23 cellular contexts compared by ENCODE assay signal in the genomic region with DNA sequence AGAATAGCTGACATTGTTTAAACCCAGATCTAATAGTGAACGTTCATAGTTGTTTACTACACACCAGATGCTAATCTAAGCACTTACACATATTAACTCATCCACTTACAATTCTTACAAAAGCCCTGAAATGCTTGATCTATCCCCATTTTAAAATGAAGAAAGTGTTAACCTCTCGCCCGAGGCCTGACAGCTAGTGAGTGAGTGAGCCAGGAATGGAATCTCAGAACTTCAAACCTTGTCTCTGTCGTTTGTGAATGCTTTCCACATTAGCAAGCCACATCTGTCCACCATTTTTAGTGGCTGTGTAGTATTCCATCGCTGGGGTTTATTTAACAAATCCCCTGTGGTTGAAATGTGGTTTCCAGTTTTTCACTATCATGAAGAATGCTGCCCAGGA. TPM values are rescaled to one million over a fixed set of nuclear protein-coding genes. Genes with fewer than 3 reads are reported as not detected.
DNase-seq lines count a peak whose midpoint lies in the region; ATAC-seq and TF ChIP-seq lines count a peak whose summit lies in the region.
"Had no signal": no experiment of that assay in that cellular context is flagged by ENCODE, and none has a peak within 500 bp of the region (broad histone marks: within the 10 kb centered on the region; RNA-seq: fewer than 3 reads in every experiment).

No MANE protein-coding gene starts in this region.

- H3K27me3 ChIP-seq in right atrium auricular region, result no peaks in the 10 kb centered on the region
- no peaks in the 10 kb centered on the region for H3K27me3 ChIP-seq in right cardiac atrium (ENCODE audit: control insufficient read depth, insufficient read depth)
- H3K27me3 ChIP-seq in esophagus squamous epithelium, result no peaks in the 10 kb centered on the region
- no peaks in the 10 kb centered on the region for H3K27me3 ChIP-seq in gastrocnemius medialis
- H3K27me3 ChIP-seq in suprapubic skin, result no peaks in the 10 kb centered on the region
- H3K27me3 ChIP-seq in MM.1S (replicated peaks; ENCODE audit: insufficient read depth, low read length), result peaks cover 31% of the 10 kb centered on the region; the same call in 1 of the 2 replicates

- in situ Hi-C loops in gastrocnemius medialis (cut with MboI; ENCODE audit: low sequenced_read_pairs in 4 of 4), result no loop called here

- peaks cover 0 to 10% of the 10 kb centered on the region in 2 donors for H3K9me3 ChIP-seq in right atrium auricular region
- no peaks in the 10 kb centered on the region for H3K9me3 ChIP-seq in right cardiac atrium (ENCODE audit: control insufficient read depth, low read length)
- peaks cover 0 to 5% (median 3%) of the 10 kb centered on the region in 3 donors for H3K9me3 ChIP-seq in esophagus squamous epithelium
- H3K9me3 ChIP-seq in gastrocnemius medialis, result no peaks in the 10 kb centered on the region
- H3K9me3 ChIP-seq in suprapubic skin, result no peaks in the 10 kb centered on the region
- no peaks in the 10 kb centered on the region for H3K9me3 ChIP-seq in MM.1S (replicated peaks; ENCODE audit: insufficient read depth, low read length)

- DNase-seq in right atrium auricular region (ENCODE audit: low spot score) (no peak), right cardiac atrium (no peak), esophagus squamous epithelium (lab: John Stamatoyannopoulos, UW) (no peak), gastrocnemius medialis (no peak), suprapubic skin (ENCODE audit: low spot score in 2 of 2) (no peak), MM.1S (no peak)
- DNase-seq: C1 segment of cervical spinal cord; CD4-positive, alpha-beta memory T cell; COR-L47; HCEC 1CT; KG1; NCI-H1048; NCI-H1417; NCI-H1694; NCI-H2029 treated with DMSO at 0.1 percent for 48 hours; NCI-H446 treated with DMSO at 0.1 percent for 48 hours; NCI-H526; PC-9; SHP77 had no signal

- peak overlapping the region; percentile 69 to 82 for H3K27ac ChIP-seq in right atrium auricular region
- no peak overlapping the region for H3K27ac ChIP-seq in right cardiac atrium (ENCODE audit: low read length)
- peak overlapping the region in 3 of 4 donors; percentile 64 to 74 (median 73) for H3K27ac ChIP-seq in esophagus squamous epithelium
- H3K27ac ChIP-seq in gastrocnemius medialis, result peak overlapping the region; percentile 40 to 78 (median 71)
- no peak overlapping the region for H3K27ac ChIP-seq in suprapubic skin
- H3K27ac ChIP-seq in MM.1S (ENCODE audit: low read length), result no peak overlapping the region
- H3K27ac ChIP-seq: A549, PC-9, SK-N-MC had no signal

- intact Hi-C loops in right cardiac atrium (cut with DNase I) (no loop called here), esophagus squamous epithelium (cut with DNase I) (no loop called here), gastrocnemius medialis (cut with DNase I; ENCODE audit: low total_unique reads) (no loop called here)

- H3K4me3 ChIP-seq in right atrium auricular region (no peak overlapping the region), right cardiac atrium (ENCODE audit: low read length) (no peak overlapping the region), esophagus squamous epithelium (no peak overlapping the region), gastrocnemius medialis (no peak overlapping the region), suprapubic skin (no peak overlapping the region), MM.1S (ENCODE audit: low read length) (no peak overlapping the region)
- H3K4me3 ChIP-seq: A549, GM12878, PC-9, SK-N-MC had no signal

- H4K20me1 ChIP-seq in MM.1S (ENCODE audit: insufficient read depth, low read length), result no peaks in the 10 kb centered on the region

- no peak for TF ChIP-seq EP300 in suprapubic skin (IDR thresholded peaks at IDR 0.05)

- no peak overlapping the region for H3K9ac ChIP-seq in MM.1S (ENCODE audit: low read length)

- H3K79me2 ChIP-seq in MM.1S (ENCODE audit: low read length), result no peaks in the 10 kb centered on the region

- no peak overlapping the region for H2AFZ ChIP-seq in MM.1S (ENCODE audit: low read length)
- H2AFZ ChIP-seq: PC-9 had no signal

- H3K4me2 ChIP-seq in MM.1S (ENCODE audit: low read depth, low read length), result no peak overlapping the region
- H3K4me2 ChIP-seq: A549, PC-9 had no signal

- 64% methylated on average over 5 of the region's 5 CpGs for WGBS in right cardiac atrium
- 55 to 67% methylated on average over 5 of the region's 5 CpGs for WGBS in esophagus squamous epithelium, 2 donors
- WGBS in suprapubic skin, result 57% methylated on average over 5 of the region's 5 CpGs

- TF ChIP-seq POLR2A in esophagus squamous epithelium (IDR thresholded peaks at IDR 0.05) (no peak), gastrocnemius medialis (IDR thresholded peaks at IDR 0.05) (no peak), suprapubic skin (IDR thresholded peaks at IDR 0.05) (no peak)

- TF ChIP-seq CTCF in right atrium auricular region (IDR thresholded peaks at IDR 0.05), result no peak
- TF ChIP-seq CTCF in esophagus squamous epithelium (IDR thresholded peaks at IDR 0.05), result no peak
- no peak for TF ChIP-seq CTCF in gastrocnemius medialis (IDR thresholded peaks at IDR 0.05 in 4 of 5, conservative IDR thresholded peaks at IDR 0.05 in 1 of 5)
- no peak for TF ChIP-seq CTCF in suprapubic skin (IDR thresholded peaks at IDR 0.05)
- no peak for TF ChIP-seq CTCF in MM.1S (IDR thresholded peaks at IDR 0.05; ENCODE audit: low read length)

- no peaks in the 10 kb centered on the region for H3K4me1 ChIP-seq in right atrium auricular region
- H3K4me1 ChIP-seq in right cardiac atrium (ENCODE audit: control insufficient read depth, insufficient read depth, low read length), result no peaks in the 10 kb centered on the region
- peaks cover 0 to 9% (median 0%) of the 10 kb centered on the region in 3 donors for H3K4me1 ChIP-seq in esophagus squamous epithelium
- peaks cover 5 to 16% of the 10 kb centered on the region in 2 donors for H3K4me1 ChIP-seq in gastrocnemius medialis
- H3K4me1 ChIP-seq in suprapubic skin, result no peaks in the 10 kb centered on the region
- no peaks in the 10 kb centered on the region for H3K4me1 ChIP-seq in MM.1S (ENCODE audit: low read length)
- H3K4me1 ChIP-seq: A549 had no signal

- H3K36me3 ChIP-seq in right atrium auricular region, result no peaks in the 10 kb centered on the region
- no peaks in the 10 kb centered on the region for H3K36me3 ChIP-seq in esophagus squamous epithelium
- H3K36me3 ChIP-seq in gastrocnemius medialis, result no peaks in the 10 kb centered on the region
- no peaks in the 10 kb centered on the region for H3K36me3 ChIP-seq in suprapubic skin
- no peaks in the 10 kb centered on the region for H3K36me3 ChIP-seq in MM.1S (replicated peaks; ENCODE audit: insufficient read depth, low read length)

- ATAC-seq in right cardiac atrium (no peak), gastrocnemius medialis (no peak), HG02973 (IDR thresholded peaks at IDR 0.05; ENCODE audit: unreplicated experiment) (no peak)
- ATAC-seq: GM12878 had no signal

- no peaks in the 10 kb centered on the region for H3F3A ChIP-seq in MM.1S (ENCODE audit: insufficient read depth, low read length)

- H3K9me2 ChIP-seq in MM.1S (replicated peaks; ENCODE audit: insufficient read depth, low read length), result no peaks in the 10 kb centered on the region

RNA-seq across cellular contexts. Expression of gene NEURL1B, which starts 24.9 kb away (rescaled TPM):
- 10 to 100 TPM; 17.9 to 22.4 TPM for total RNA-seq in right atrium auricular region
- 10 to 100 TPM; 13.2 to 23.1 (median 18.1) TPM for total RNA-seq in right cardiac atrium
- polyA plus RNA-seq in right cardiac atrium, result 16.7 TPM
- 10 to 100 TPM; 11.9 to 18.8 (median 15.6) TPM for total RNA-seq in esophagus squamous epithelium
- total RNA-seq in gastrocnemius medialis, result 10 to 100 TPM in 3 of 4 donors, 1 to 10 TPM in 1; 8.7 to 18.8 (median 15.1) TPM
- 10 to 100 TPM; 18.5 to 40.9 (median 30.4) TPM for total RNA-seq in suprapubic skin

Comparison
In these comparisons a context has a peak if more than half of its experiments do, and no peak if none do; other contexts are left out.
1. H3K27ac ChIP-seq: peak in right atrium auricular region (2 of 2), esophagus squamous epithelium (3 of 4) and gastrocnemius medialis (4 of 4); none in right cardiac atrium (single experiment), suprapubic skin (single experiment) and MM.1S (single experiment).